In genomic region chr22:30472994-30473720, GRCh38 we compare ENCODE assay signal across 28 cellular contexts. TPM values are rescaled to one million over a fixed set of nuclear protein-coding genes. Genes with fewer than 3 reads are reported as not detected.
"Had no signal": no experiment of that assay in that cellular context is flagged by ENCODE, and none has a peak within 500 bp of the region (broad histone marks: within the 10 kb centered on the region; RNA-seq: fewer than 3 reads in every experiment).

No MANE protein-coding gene starts in this region.

- H3K36me3 ChIP-seq: cardiac muscle cell, esophagus squamous epithelium, heart left ventricle, right lobe of liver, stomach, transverse colon, uterus, WERI-Rb-1 had no signal

- H3K4me1 Mint-ChIP-seq: activated naive CD8-positive, alpha-beta T cell treated with anti-CD3 and anti-CD28 coated beads for 36 hours; mesothelial cell of epicardium; stimulated activated memory B cell treated with anti-CD40 and anti-IgM and Interleukin-4, amounts not matched to agents 10 μg/mL and 1 μg/mL and 100 μg/mL, for 72 hours had no signal

- H3K4me3 Mint-ChIP-seq: activated CD4-positive, alpha-beta T cell treated with anti-CD3 and anti-CD28 coated beads, Interleukin-2, amount 10 ng/mL, durations not matched to agents 7 days and 5 days; activated naive CD8-positive, alpha-beta T cell treated with anti-CD3 and anti-CD28 coated beads for 36 hours; activated T-cell treated with anti-CD3 and anti-CD28 coated beads, Interleukin-2, amount 50 U/mL, for 24 hours; dendritic cell treated with granulocyte-macrophage colony-stimulating factor and Interleukin-4, amounts not matched to agents 40 ng/mL and 50 ng/mL, for 4 days; mesothelial cell of epicardium; stimulated activated memory B cell treated with anti-CD40 and anti-IgM and Interleukin-4, amounts not matched to agents 10 μg/mL and 1 μg/mL and 100 μg/mL, for 72 hours; T-helper 2 cell treated with Interferon-gamma antibody and Interleukin-4, amounts not matched to agents 5 μg/mL and 100 μg/mL, for 36 hours had no signal

- H3K4me3 ChIP-seq: cardiac muscle cell, esophagus squamous epithelium, heart left ventricle, right lobe of liver, stomach, transverse colon, uterus had no signal

- H3K36me3 Mint-ChIP-seq: activated naive CD8-positive, alpha-beta T cell treated with anti-CD3 and anti-CD28 coated beads for 36 hours; mesothelial cell of epicardium; stimulated activated memory B cell treated with anti-CD40 and anti-IgM and Interleukin-4, amounts not matched to agents 10 μg/mL and 1 μg/mL and 100 μg/mL, for 72 hours had no signal

- DNase-seq: activated CD4-positive, alpha-beta T cell treated with anti-CD3 and anti-CD28 coated beads, Interleukin-2, amount 10 ng/mL, durations not matched to agents 7 days and 5 days; activated CD4-positive, CD25-positive, alpha-beta regulatory T cell treated with anti-CD3 and anti-CD28 coated beads, Interleukin-2, amount 50 U/mL, for 72 hours; activated CD8-positive, alpha-beta memory T cell treated with anti-CD3 and anti-CD28 coated beads, Interleukin-2, amount 50 U/mL, for 4 hours; activated naive CD4-positive, alpha-beta T cell treated with Interleukin-2 at 50 U/mL for 16 hours; activated naive CD8-positive, alpha-beta T cell treated with anti-CD3 and anti-CD28 coated beads for 36 hours; activated T-cell treated with anti-CD3 and anti-CD28 coated beads, Interleukin-2, amount 50 U/mL, for 24 hours; amygdala; effector CD4-positive, alpha-beta T cell; esophagus squamous epithelium; kidney; nucleus accumbens; SK-N-SH; small intestine; stimulated activated CD4-positive, alpha-beta T cell treated with anti-CD3 and anti-CD28 coated beads, Interleukin-2, amount 100 ng/mL, for 24 hours; stomach; transverse colon; uterus; WERI-Rb-1 had no signal

- H3K9me3 Mint-ChIP-seq: activated CD4-positive, alpha-beta T cell treated with anti-CD3 and anti-CD28 coated beads, Interleukin-2, amount 10 ng/mL, durations not matched to agents 7 days and 5 days; activated naive CD8-positive, alpha-beta T cell treated with anti-CD3 and anti-CD28 coated beads for 36 hours; activated T-cell treated with anti-CD3 and anti-CD28 coated beads, Interleukin-2, amount 50 U/mL, for 24 hours; activated T-helper 2 cell treated with anti-CD3 and anti-CD28 coated beads, Interferon-gamma antibody, Interleukin-2, Interleukin-4, amounts not matched to agents 10 μg/mL and 5 μg/mL and 100 μg/mL, durations not matched to agents 14 hours and 24 hours and 36 hours; dendritic cell treated with granulocyte-macrophage colony-stimulating factor and Interleukin-4, amounts not matched to agents 40 ng/mL and 50 ng/mL, for 4 days; mesothelial cell of epicardium; stimulated activated memory B cell treated with anti-CD40 and anti-IgM and Interleukin-4, amounts not matched to agents 10 μg/mL and 1 μg/mL and 100 μg/mL, for 72 hours; T-helper 2 cell treated with Interferon-gamma antibody and Interleukin-4, amounts not matched to agents 5 μg/mL and 100 μg/mL, for 36 hours had no signal

- H3K4me1 ChIP-seq: heart left ventricle, transverse colon, uterus had no signal

- H3K9me3 ChIP-seq: esophagus squamous epithelium, heart left ventricle, right lobe of liver, SK-N-SH, stomach, transverse colon, uterus had no signal

- H3K27ac Mint-ChIP-seq: activated CD4-positive, alpha-beta T cell treated with anti-CD3 and anti-CD28 coated beads, Interleukin-2, amount 10 ng/mL, durations not matched to agents 7 days and 5 days; activated naive CD8-positive, alpha-beta T cell treated with anti-CD3 and anti-CD28 coated beads for 36 hours; activated T-cell treated with anti-CD3 and anti-CD28 coated beads, Interleukin-2, amount 50 U/mL, for 24 hours; activated T-helper 2 cell treated with anti-CD3 and anti-CD28 coated beads, Interferon-gamma antibody, Interleukin-2, Interleukin-4, amounts not matched to agents 10 μg/mL and 5 μg/mL and 100 μg/mL, durations not matched to agents 14 hours and 24 hours and 36 hours; dendritic cell treated with granulocyte-macrophage colony-stimulating factor and Interleukin-4, amounts not matched to agents 40 ng/mL and 50 ng/mL, for 4 days; mesothelial cell of epicardium; stimulated activated memory B cell treated with anti-CD40 and anti-IgM and Interleukin-4, amounts not matched to agents 10 μg/mL and 1 μg/mL and 100 μg/mL, for 72 hours; T-helper 2 cell treated with Interferon-gamma antibody and Interleukin-4, amounts not matched to agents 5 μg/mL and 100 μg/mL, for 36 hours had no signal

- H3K27ac ChIP-seq: cardiac muscle cell, heart left ventricle, right lobe of liver, stomach, transverse colon, uterus, WERI-Rb-1 had no signal

- ATAC-seq: heart left ventricle; stimulated activated memory B cell treated with anti-CD40 and anti-IgM and Interleukin-4, amounts not matched to agents 10 μg/mL and 1 μg/mL and 100 μg/mL, for 72 hours had no signal

- H3K27me3 ChIP-seq: cardiac muscle cell, right lobe of liver, uterus had no signal

RNA-seq across cellular contexts. Expression of gene SEC14L3, which starts 1.3 kb away (rescaled TPM):
- total RNA-seq: activated CD4-positive, alpha-beta T cell treated with anti-CD3 and anti-CD28 coated beads, Interleukin-2, amount 10 ng/mL, durations not matched to agents 7 days and 5 days; activated naive CD8-positive, alpha-beta T cell treated with anti-CD3 and anti-CD28 coated beads for 36 hours; activated T-helper 2 cell treated with anti-CD3 and anti-CD28 coated beads, Interferon-gamma antibody, Interleukin-2, Interleukin-4, amounts not matched to agents 10 μg/mL and 5 μg/mL and 100 μg/mL, durations not matched to agents 14 hours and 24 hours and 36 hours; cardiac muscle cell; heart left ventricle; kidney; lung microvascular endothelial cell; mesothelial cell of epicardium; stomach; temporal lobe; transverse colon; uterus had no signal

RNA-seq across cellular contexts. Expression of gene SEC14L4, which starts 32.3 kb away (rescaled TPM):
- total RNA-seq: activated CD4-positive, alpha-beta T cell treated with anti-CD3 and anti-CD28 coated beads, Interleukin-2, amount 10 ng/mL, durations not matched to agents 7 days and 5 days; activated naive CD8-positive, alpha-beta T cell treated with anti-CD3 and anti-CD28 coated beads for 36 hours; activated T-helper 2 cell treated with anti-CD3 and anti-CD28 coated beads, Interferon-gamma antibody, Interleukin-2, Interleukin-4, amounts not matched to agents 10 μg/mL and 5 μg/mL and 100 μg/mL, durations not matched to agents 14 hours and 24 hours and 36 hours; esophagus squamous epithelium; lung microvascular endothelial cell; transverse colon had no signal
